9 cellular contexts compared by ENCODE assay signal in the genomic region with DNA sequence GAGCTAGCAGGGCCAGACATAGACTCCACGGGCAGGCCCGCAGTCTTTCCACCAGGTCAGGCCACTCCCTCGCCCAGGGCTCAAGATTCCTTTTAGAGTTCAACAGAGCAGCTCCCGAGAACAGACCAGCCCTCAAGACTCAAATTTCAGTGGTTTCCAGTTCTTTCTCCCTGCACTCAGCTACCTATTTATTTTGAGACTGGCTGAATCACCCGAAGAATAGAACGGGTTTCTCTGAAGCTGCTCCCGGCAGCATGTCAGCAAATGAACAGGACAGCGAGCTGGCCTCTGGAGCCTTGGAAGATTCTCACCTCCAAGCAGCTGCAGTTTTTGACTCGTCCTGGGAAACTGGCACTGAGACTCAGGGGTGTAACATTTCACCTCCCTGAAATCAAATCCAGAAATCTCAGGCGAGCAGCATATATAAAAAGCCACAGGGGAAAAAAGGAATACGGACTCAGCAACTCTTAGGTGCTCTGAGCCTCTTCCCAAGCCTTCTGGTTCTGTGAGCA.
DNase-seq lines count a peak whose midpoint lies in the region; ATAC-seq and TF ChIP-seq lines count a peak whose summit lies in the region.
"Had no signal": no experiment of that assay in that cellular context is flagged by ENCODE, and none has a peak within 500 bp of the region (broad histone marks: within the 10 kb centered on the region; RNA-seq: fewer than 3 reads in every experiment).

No MANE protein-coding gene starts in this region.

- no peaks in the 10 kb centered on the region for H3K9me3 ChIP-seq in lower lobe of right lung
- no peaks in the 10 kb centered on the region for H3K9me3 ChIP-seq in vagina

- no peaks in the 10 kb centered on the region for H3K9me3 Mint-ChIP-seq in activated naive CD4-positive, alpha-beta T cell treated with anti-CD3 and anti-CD28 coated beads for 36 hours
- H3K9me3 Mint-ChIP-seq in activated naive CD4-positive, alpha-beta T cell treated with anti-CD3 and anti-CD28 coated beads, Interleukin-2, amount 50 U/mL, for 72 hours: no peaks in the 10 kb centered on the region
- no peaks in the 10 kb centered on the region for H3K9me3 Mint-ChIP-seq in activated naive CD4-positive, alpha-beta T cell treated with anti-CD3 and anti-CD28 coated beads, Interleukin-2, amount 10 ng/mL, durations not matched to agents 7 days and 5 days
- H3K9me3 Mint-ChIP-seq: CD8-positive, alpha-beta memory T cell had no signal

- ATAC-seq in activated naive CD4-positive, alpha-beta T cell treated with anti-CD3 and anti-CD28 coated beads, Interleukin-2, amount 50 U/mL, for 72 hours: no peak
- ATAC-seq in lower lobe of right lung: peak; percentile 67 to 76
- no peak for ATAC-seq in GM21390 (IDR thresholded peaks at IDR 0.05; ENCODE audit: unreplicated experiment)

- peaks cover 38% of the 10 kb centered on the region for H3K4me1 Mint-ChIP-seq in activated naive CD4-positive, alpha-beta T cell treated with anti-CD3 and anti-CD28 coated beads for 36 hours (ENCODE audit: low read depth)
- peaks cover 42% of the 10 kb centered on the region for H3K4me1 Mint-ChIP-seq in activated naive CD4-positive, alpha-beta T cell treated with anti-CD3 and anti-CD28 coated beads, Interleukin-2, amount 10 ng/mL, durations not matched to agents 7 days and 5 days

- H3K27ac ChIP-seq in brain microvascular endothelial cell (peak overlapping the region; percentile 63), lower lobe of right lung (peak overlapping the region; percentile 63), vagina (peak overlapping the region; percentile 60)

- H3K4me3 ChIP-seq in brain microvascular endothelial cell (ENCODE audit: low read depth, low read length) (no peak overlapping the region), lower lobe of right lung (no peak overlapping the region), vagina (no peak overlapping the region)

- H3K4me3 Mint-ChIP-seq in activated naive CD4-positive, alpha-beta T cell treated with anti-CD3 and anti-CD28 coated beads for 36 hours: no peak overlapping the region
- H3K4me3 Mint-ChIP-seq in activated naive CD4-positive, alpha-beta T cell treated with anti-CD3 and anti-CD28 coated beads, Interleukin-2, amount 10 ng/mL, durations not matched to agents 7 days and 5 days: no peak overlapping the region

- TF ChIP-seq CTCF in brain microvascular endothelial cell (IDR thresholded peaks at IDR 0.05; ENCODE audit: low read depth, low read length, missing control alignments) (no peak), lower lobe of right lung (IDR thresholded peaks at IDR 0.05) (no peak), vagina (IDR thresholded peaks at IDR 0.05) (no peak)

- H3K27ac Mint-ChIP-seq in activated naive CD4-positive, alpha-beta T cell treated with anti-CD3 and anti-CD28 coated beads for 36 hours: peak overlapping the region; percentile 50
- peak overlapping the region in 1 of 2 donors; percentile 68 for H3K27ac Mint-ChIP-seq in activated naive CD4-positive, alpha-beta T cell treated with anti-CD3 and anti-CD28 coated beads, Interleukin-2, amount 50 U/mL, for 72 hours
- no peak overlapping the region for H3K27ac Mint-ChIP-seq in activated naive CD4-positive, alpha-beta T cell treated with anti-CD3 and anti-CD28 coated beads, Interleukin-2, amount 10 ng/mL, durations not matched to agents 7 days and 5 days

- H3K36me3 ChIP-seq in brain microvascular endothelial cell (replicated peaks): peaks cover 58% of the 10 kb centered on the region
- H3K36me3 ChIP-seq in lower lobe of right lung: peaks cover 38% of the 10 kb centered on the region
- H3K36me3 ChIP-seq in vagina: no peaks in the 10 kb centered on the region

- DNase-seq in activated naive CD4-positive, alpha-beta T cell treated with anti-CD3 and anti-CD28 coated beads for 36 hours: no peak
- no peak for DNase-seq in activated naive CD4-positive, alpha-beta T cell treated with anti-CD3 and anti-CD28 coated beads, Interleukin-2, amount 50 U/mL, for 72 hours (ENCODE audit: low spot score in 2 of 2)
- peak; percentile 76 for DNase-seq in brain microvascular endothelial cell
- no peak for DNase-seq in lower lobe of right lung
- DNase-seq in vagina (ENCODE audit: extremely low spot score in 2 of 2): no peak
- DNase-seq in NCI-H1105 treated with DMSO at 0.1 percent for 48 hours (lab: John Stamatoyannopoulos, UW): no peak
- DNase-seq in activated naive CD4-positive, alpha-beta T cell treated with anti-CD3 and anti-CD28 coated beads, Interleukin-2, amount 10 ng/mL, durations not matched to agents 7 days and 5 days: no peak
- DNase-seq: CD8-positive, alpha-beta memory T cell had no signal

- CTCF ChIA-PET in activated naive CD4-positive, alpha-beta T cell treated with anti-CD3 and anti-CD28 coated beads for 36 hours (lab: Charles Lee): no interaction called here
- CTCF ChIA-PET in activated naive CD4-positive, alpha-beta T cell treated with anti-CD3 and anti-CD28 coated beads, Interleukin-2, amount 10 ng/mL, durations not matched to agents 7 days and 5 days (lab: Charles Lee): no interaction called here

- no peaks in the 10 kb centered on the region for H3K27me3 ChIP-seq in brain microvascular endothelial cell (replicated peaks)
- no peaks in the 10 kb centered on the region for H3K27me3 ChIP-seq in lower lobe of right lung (ENCODE audit: low read depth)
- no peaks in the 10 kb centered on the region for H3K27me3 ChIP-seq in vagina

- intact Hi-C loops in activated naive CD4-positive, alpha-beta T cell treated with anti-CD3 and anti-CD28 coated beads for 36 hours (cut with micrococcal nuclease): no loop called here
- intact Hi-C loops in lower lobe of right lung (cut with DNase I) (no loop called here), vagina (cut with DNase I) (no loop called here)

- TF ChIP-seq POLR2A in vagina (IDR thresholded peaks at IDR 0.05): no peak

- H3K36me3 Mint-ChIP-seq in activated naive CD4-positive, alpha-beta T cell treated with anti-CD3 and anti-CD28 coated beads for 36 hours (ENCODE audit: low read depth): peaks cover 40% of the 10 kb centered on the region
- H3K36me3 Mint-ChIP-seq in activated naive CD4-positive, alpha-beta T cell treated with anti-CD3 and anti-CD28 coated beads, Interleukin-2, amount 50 U/mL, for 72 hours: peaks cover 16 to 34% of the 10 kb centered on the region in 2 donors
- peaks cover 36% of the 10 kb centered on the region for H3K36me3 Mint-ChIP-seq in activated naive CD4-positive, alpha-beta T cell treated with anti-CD3 and anti-CD28 coated beads, Interleukin-2, amount 10 ng/mL, durations not matched to agents 7 days and 5 days

- H3K27me3 Mint-ChIP-seq in activated naive CD4-positive, alpha-beta T cell treated with anti-CD3 and anti-CD28 coated beads for 36 hours (ENCODE audit: low read depth): no peaks in the 10 kb centered on the region
- H3K27me3 Mint-ChIP-seq in activated naive CD4-positive, alpha-beta T cell treated with anti-CD3 and anti-CD28 coated beads, Interleukin-2, amount 10 ng/mL, durations not matched to agents 7 days and 5 days: no peaks in the 10 kb centered on the region

- in situ Hi-C loops in brain microvascular endothelial cell (cut with HindIII; ENCODE audit: low pct_ligation_motif_present, low sequenced_read_pairs): no loop called here

- peaks cover 62% of the 10 kb centered on the region for H3K4me1 ChIP-seq in lower lobe of right lung
- peaks cover 46% of the 10 kb centered on the region for H3K4me1 ChIP-seq in vagina

Comparison
In these comparisons a context has a peak if more than half of its experiments do, and no peak if none do; other contexts are left out.
1. ATAC-seq: peak in lower lobe of right lung (2 of 2); none in activated naive CD4-positive, alpha-beta T cell treated with anti-CD3 and anti-CD28 coated beads, Interleukin-2, amount 50 U/mL, for 72 hours (0 of 2) and GM21390 (single experiment).
2. Peak in every context shown above with its lines, with median percentiles within 50 percentile points of each other: H3K27ac ChIP-seq.